12 cellular contexts compared by ENCODE assay signal in the genomic region with DNA sequence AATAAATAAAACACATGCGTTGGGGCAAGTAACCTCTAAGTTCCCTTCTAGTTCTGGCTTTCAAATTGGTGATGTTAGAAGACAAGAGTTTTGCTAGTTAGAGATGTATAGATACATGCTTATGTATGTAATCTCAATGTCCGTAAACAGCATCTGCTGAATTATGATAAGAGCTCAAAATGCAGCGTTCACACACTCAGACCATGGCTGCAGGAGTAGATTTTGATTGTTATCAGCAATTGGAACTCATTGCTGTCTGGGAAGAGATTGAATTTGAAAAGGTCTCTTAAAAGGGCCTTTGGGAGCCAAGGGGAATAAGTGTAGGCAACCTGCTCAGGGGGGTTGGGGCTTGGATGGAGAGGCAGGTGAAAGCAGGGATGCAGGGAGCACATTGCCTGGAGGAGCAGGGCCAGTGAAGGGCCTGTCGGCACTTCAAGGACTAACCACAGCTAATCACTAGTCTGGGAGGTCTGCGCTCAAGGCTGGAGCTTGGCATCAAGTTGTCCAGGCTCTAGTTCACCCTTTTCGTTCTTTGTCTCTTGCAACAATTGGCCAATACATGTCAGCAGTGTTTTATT. TPM values are rescaled to one million over a fixed set of nuclear protein-coding genes. Genes with fewer than 3 reads are reported as not detected.
DNase-seq lines count a peak whose midpoint lies in the region; ATAC-seq and TF ChIP-seq lines count a peak whose summit lies in the region.
"Had no signal": no experiment of that assay in that cellular context is flagged by ENCODE, and none has a peak within 500 bp of the region (broad histone marks: within the 10 kb centered on the region; RNA-seq: fewer than 3 reads in every experiment).

No MANE protein-coding gene starts in this region.

- H3K36me3 ChIP-seq in adipocyte (ENCODE audit: control insufficient read depth, insufficient read depth, low read length, severe bottlenecking) (no peaks in the 10 kb centered on the region), thyroid gland (no peaks in the 10 kb centered on the region)
- H3K36me3 ChIP-seq: ovary had no signal

- TF ChIP-seq CTCF in natural killer cell (IDR thresholded peaks at IDR 0.05) = no peak
- TF ChIP-seq CTCF in mesothelial cell of epicardium (IDR thresholded peaks at IDR 0.05; ENCODE audit: unreplicated experiment) = no peak
- TF ChIP-seq CTCF in thyroid gland (IDR thresholded peaks at IDR 0.05) = no peak

- intact Hi-C loops in natural killer cell (cut with micrococcal nuclease) (no loop called here), thyroid gland (cut with DNase I) (loop anchor here (10.0 kb wide), 1 partner anchor 60 kb away; no protein-coding TSS in a partner anchor)

- peak overlapping the region; percentile 54 for H3K9ac ChIP-seq in adipocyte (ENCODE audit: low read length)

- DNase-seq in natural killer cell (no peak), adipocyte (ENCODE audit: low read depth) (no peak), mesothelial cell of epicardium (ENCODE audit: low spot score in 2 of 2, unreplicated experiment in 2 of 2) (no peak), thyroid gland (no peak), NCI-H2029 treated with DMSO at 0.1 percent for 48 hours (lab: John Stamatoyannopoulos, UW) (no peak), iPS-NIHi7 (ENCODE audit: extremely low spot score) (no peak)
- no peak for DNase-seq in natural killer cell treated with Interleukin-12 subunit alpha and Interleukin-12 subunit beta and Interleukin-15 and Interleukin-18, amount 100 ng/mL, for 72 hours (ENCODE audit: low spot score)
- DNase-seq: activated T-cell treated with anti-CD3 and anti-CD28 coated beads for 4 hours had no signal

- H3K9me3 Mint-ChIP-seq in natural killer cell = no peaks in the 10 kb centered on the region
- no peaks in the 10 kb centered on the region for H3K9me3 Mint-ChIP-seq in natural killer cell treated with Interleukin-12 subunit alpha and Interleukin-12 subunit beta and Interleukin-15 and Interleukin-18, amount 100 ng/mL, for 72 hours
- H3K9me3 Mint-ChIP-seq in mesothelial cell of epicardium = no peaks in the 10 kb centered on the region

- peak overlapping the region in 2 of 3 donors; percentile 47 to 61 for H3K27ac ChIP-seq in thyroid gland
- H3K27ac ChIP-seq: ovary had no signal

- H3K27ac Mint-ChIP-seq in natural killer cell = no peak overlapping the region
- no peak overlapping the region for H3K27ac Mint-ChIP-seq in natural killer cell treated with Interleukin-12 subunit alpha and Interleukin-12 subunit beta and Interleukin-15 and Interleukin-18, amount 100 ng/mL, for 72 hours
- H3K27ac Mint-ChIP-seq in mesothelial cell of epicardium = no peak overlapping the region

- H3K9me3 ChIP-seq in adipocyte (ENCODE audit: control insufficient read depth, low read length) = no peaks in the 10 kb centered on the region
- no peaks in the 10 kb centered on the region for H3K9me3 ChIP-seq in thyroid gland
- H3K9me3 ChIP-seq: ovary had no signal

- ATAC-seq in natural killer cell (no peak), GM18498 (IDR thresholded peaks at IDR 0.05; ENCODE audit: unreplicated experiment) (no peak)
- no peak for ATAC-seq in natural killer cell treated with Interleukin-12 subunit alpha and Interleukin-12 subunit beta and Interleukin-15 and Interleukin-18, amount 100 ng/mL, for 72 hours

- peak overlapping the region; percentile 79 for H3K4me3 ChIP-seq in adipocyte (ENCODE audit: low read length)
- no peak overlapping the region for H3K4me3 ChIP-seq in thyroid gland (replicated peaks in 1 of 3)

- H3K4me3 Mint-ChIP-seq in natural killer cell (peak overlapping the region; percentile 91), mesothelial cell of epicardium (peak overlapping the region; percentile 65)
- H3K4me3 Mint-ChIP-seq in natural killer cell treated with Interleukin-12 subunit alpha and Interleukin-12 subunit beta and Interleukin-15 and Interleukin-18, amount 100 ng/mL, for 72 hours = no peak overlapping the region

- H3K27me3 Mint-ChIP-seq in natural killer cell (ENCODE audit: low read depth in 2 of 2) (peaks cover 11 to 16% of the 10 kb centered on the region in 2 donors), mesothelial cell of epicardium (ENCODE audit: low read depth) (peaks cover 27% of the 10 kb centered on the region)
- peaks cover 0 to 14% of the 10 kb centered on the region in 2 donors for H3K27me3 Mint-ChIP-seq in natural killer cell treated with Interleukin-12 subunit alpha and Interleukin-12 subunit beta and Interleukin-15 and Interleukin-18, amount 100 ng/mL, for 72 hours

- no peaks in the 10 kb centered on the region for H3K36me3 Mint-ChIP-seq in natural killer cell
- H3K36me3 Mint-ChIP-seq in natural killer cell treated with Interleukin-12 subunit alpha and Interleukin-12 subunit beta and Interleukin-15 and Interleukin-18, amount 100 ng/mL, for 72 hours = no peaks in the 10 kb centered on the region
- H3K36me3 Mint-ChIP-seq in mesothelial cell of epicardium = no peaks in the 10 kb centered on the region

- H3K27me3 ChIP-seq in adipocyte (replicated peaks; ENCODE audit: control insufficient read depth, insufficient read depth, low read length) (peaks cover 28% of the 10 kb centered on the region), thyroid gland (no peaks in the 10 kb centered on the region)
- H3K27me3 ChIP-seq: ovary had no signal

- no peaks in the 10 kb centered on the region for H3K4me1 ChIP-seq in adipocyte (ENCODE audit: control insufficient read depth, insufficient read depth, low read length)
- H3K4me1 ChIP-seq in thyroid gland = peaks cover 0 to 10% of the 10 kb centered on the region in 2 donors

- peaks cover 22 to 23% of the 10 kb centered on the region in 2 donors for H3K4me1 Mint-ChIP-seq in natural killer cell
- peaks cover 15 to 18% of the 10 kb centered on the region in 2 donors for H3K4me1 Mint-ChIP-seq in natural killer cell treated with Interleukin-12 subunit alpha and Interleukin-12 subunit beta and Interleukin-15 and Interleukin-18, amount 100 ng/mL, for 72 hours (ENCODE audit: low read depth in 2 of 2)
- H3K4me1 Mint-ChIP-seq in mesothelial cell of epicardium = peaks cover 8% of the 10 kb centered on the region

- WGBS in thyroid gland, 2 donors = 64 to 69% methylated on average over 6 of the region's 6 CpGs

- TF ChIP-seq POLR2A in thyroid gland (IDR thresholded peaks at IDR 0.05) = no peak

RNA-seq across cellular contexts. Expression of gene RAG1, which starts 2.7 kb away (rescaled TPM):
- 1 to 10 TPM in 2 of 3 donors, under 1 TPM in 1; 0.96 to 2.1 (median 1.4) TPM for total RNA-seq in natural killer cell
- under 1 TPM; 0.25 to 0.55 TPM for total RNA-seq in natural killer cell treated with Interleukin-12 subunit alpha and Interleukin-12 subunit beta and Interleukin-15 and Interleukin-18, amount 100 ng/mL, for 72 hours
- total RNA-seq in mesothelial cell of epicardium = 1.4 to 2.9 TPM (median 1.9 TPM) in 3 replicates
- 1 to 10 TPM; 1.5 to 4.8 (median 4.2) TPM for total RNA-seq in thyroid gland

RNA-seq across cellular contexts. Expression of gene IFTAP, which starts 29.2 kb away (rescaled TPM):
- total RNA-seq in natural killer cell (1 to 10 TPM in 2 of 3 donors, under 1 TPM in 1; 0.94 to 1.9 (median 1.8) TPM), mesothelial cell of epicardium (31.7 to 40.5 TPM (median 34.0 TPM) in 3 replicates), thyroid gland (100 to 1,000 TPM in 2 of 4 donors, 10 to 100 TPM in 2; 48.1 to 139 (median 99.0) TPM)
- 1 to 10 TPM in 1 of 2 donors, under 1 TPM in 1; 0.89 to 2.2 TPM for total RNA-seq in natural killer cell treated with Interleukin-12 subunit alpha and Interleukin-12 subunit beta and Interleukin-15 and Interleukin-18, amount 100 ng/mL, for 72 hours

RNA-seq across cellular contexts. Expression of gene RAG2, which starts 32.9 kb away (rescaled TPM):
- not detected for total RNA-seq in natural killer cell
- not detected for total RNA-seq in natural killer cell treated with Interleukin-12 subunit alpha and Interleukin-12 subunit beta and Interleukin-15 and Interleukin-18, amount 100 ng/mL, for 72 hours
- total RNA-seq in mesothelial cell of epicardium = not detected in 3 replicates
- total RNA-seq in thyroid gland = 10 to 100 TPM in 1 of 4 donors, 1 to 10 TPM in 1, under 1 TPM in 2; 0.20 to 25.7 (median 2.6) TPM
- total RNA-seq: dermis microvascular lymphatic vessel endothelial cell, lower leg skin, ovary had no signal

RNA-seq across cellular contexts. Expression of gene TRAF6, which starts 55.0 kb away (rescaled TPM):
- 10 to 100 TPM; 37.9 to 43.3 (median 40.2) TPM for total RNA-seq in natural killer cell
- 10 to 100 TPM; 15.3 to 25.3 TPM for total RNA-seq in natural killer cell treated with Interleukin-12 subunit alpha and Interleukin-12 subunit beta and Interleukin-15 and Interleukin-18, amount 100 ng/mL, for 72 hours
- total RNA-seq in mesothelial cell of epicardium = 16.6 to 17.8 TPM (median 17.4 TPM) in 3 replicates
- total RNA-seq in thyroid gland = 10 to 100 TPM; 16.0 to 30.5 (median 20.9) TPM

Comparison
In these comparisons a context has a peak if more than half of its experiments do, and no peak if none do; other contexts are left out.
1. RNA of gene IFTAP, which starts 29.2 kb away (total RNA-seq): 48.1 to 139 TPM in thyroid gland and 31.7 to 40.5 TPM in mesothelial cell of epicardium; 0.89 to 2.2 TPM in natural killer cell treated with Interleukin-12 subunit alpha and Interleukin-12 subunit beta and Interleukin-15 and Interleukin-18, amount 100 ng/mL, for 72 hours and 0.94 to 1.9 TPM in natural killer cell; every median in the first group is over 10 times any median in the second.